ENCODE assay signal across 9 cellular contexts in genomic region chr7:37285701-37286475, GRCh38.
DNase-seq lines count a peak whose midpoint lies in the region; TF ChIP-seq lines count a peak whose summit lies in the region.
"Had no signal": no experiment of that assay in that cellular context is flagged by ENCODE, and none has a peak within 500 bp of the region (broad histone marks: within the 10 kb centered on the region; RNA-seq: fewer than 3 reads in every experiment).

No MANE protein-coding gene starts in this region.

- intact Hi-C loops in OCI-LY7 (cut with micrococcal nuclease; ENCODE audit: unreplicated experiment) (loop anchor here (1.0 to 2.0 kb wide), 4 partner anchors 57 to 209 kb away; partner anchors contain the start of gene ELMO1), spleen (cut with DNase I; ENCODE audit: low total_unique reads) (no loop called here)

- H3K4me2 ChIP-seq in OCI-LY7 (ENCODE audit: low read length): peak overlapping the region; percentile 69

- H3K27ac Mint-ChIP-seq in endothelial cell (ENCODE audit: unreplicated experiment): peak overlapping the region; percentile 87

- peaks cover 52% of the 10 kb centered on the region for H3K4me1 Mint-ChIP-seq in endothelial cell (ENCODE audit: unreplicated experiment)

- DNase-seq in activated gamma-delta T cell treated with Interleukin-2 at 50 U/mL for 16 hours (peak; percentile 8), activated gamma-delta T cell (lab: John Stamatoyannopoulos, UW) (no peak), OCI-LY7 (ENCODE audit: low spot score) (no peak), endothelial cell (ENCODE audit: low spot score) (no peak), substantia nigra (lab: John Stamatoyannopoulos, UW) (peak in 6 of 49 donors; percentile 13 to 61 (median 24)), spleen (no peak), GM19240 (ENCODE audit: insufficient read length, low spot score) (no peak), NCI-H748 treated with DMSO at 0.1 percent for 48 hours (lab: John Stamatoyannopoulos, UW) (no peak)
- DNase-seq: AML-193 had no signal

- H3K27me3 ChIP-seq in spleen (replicated peaks in 1 of 7): no peaks in the 10 kb centered on the region

- TF ChIP-seq CTCF in OCI-LY7 (conservative IDR thresholded peaks at IDR 0.05; ENCODE audit: low read length): no peak
- no peak for TF ChIP-seq CTCF in endothelial cell (IDR thresholded peaks at IDR 0.05; ENCODE audit: unreplicated experiment)
- no peak for TF ChIP-seq CTCF in spleen (IDR thresholded peaks at IDR 0.05 in 8 of 11, conservative IDR thresholded peaks at IDR 0.05 in 3 of 11)

- peak in 1 of 3 donors; percentile 7 for TF ChIP-seq POLR2A in spleen (IDR thresholded peaks at IDR 0.05)

- no peaks in the 10 kb centered on the region for H3K9me2 ChIP-seq in OCI-LY7 (ENCODE audit: insufficient read depth, low read length)

- peaks cover 72% of the 10 kb centered on the region for H3K79me2 ChIP-seq in OCI-LY7 (ENCODE audit: insufficient read depth, low read depth, low read length)

- no peak overlapping the region for H2AFZ ChIP-seq in OCI-LY7 (ENCODE audit: low read length)

- H3K27me3 Mint-ChIP-seq in endothelial cell (ENCODE audit: unreplicated experiment): no peaks in the 10 kb centered on the region

- POLR2A ChIA-PET in OCI-LY7 (lab: Charles Lee): interaction anchor here (0.6 to 1.6 kb wide), 4 partner anchors 10 to 68 kb away, joined by 3 to 4 read pairs (median 3); no protein-coding TSS in a partner anchor

- H3K4me3 ChIP-seq in OCI-LY7 (ENCODE audit: low read depth, low read length, poor library complexity, severe bottlenecking) (no peak overlapping the region), spleen (no peak overlapping the region)

- H3K36me3 Mint-ChIP-seq in endothelial cell (ENCODE audit: low read depth, unreplicated experiment): peaks cover 5% of the 10 kb centered on the region

- H4K20me1 ChIP-seq in OCI-LY7 (ENCODE audit: insufficient read depth, low read length): peaks cover 18% of the 10 kb centered on the region; the same call in 1 of the 2 replicates

- H3K36me3 ChIP-seq in OCI-LY7 (ENCODE audit: insufficient read depth, low read length): peaks cover 26% of the 10 kb centered on the region
- H3K36me3 ChIP-seq in spleen: peaks cover 0 to 10% (median 0%) of the 10 kb centered on the region in 6 donors

- no TSS peak for BruUV-seq in OCI-LY7 (replicated peaks; lab: Mats Ljungman, UMichigan)

- CTCF ChIA-PET in OCI-LY7 (lab: Charles Lee; ENCODE audit: unreplicated experiment): interaction anchor here (0.6 to 1.2 kb wide), 3 partner anchors 10 to 162 kb away, joined by 4 to 8 read pairs (median 6); no protein-coding TSS in a partner anchor

- H3K9me3 Mint-ChIP-seq in endothelial cell (ENCODE audit: unreplicated experiment): no peaks in the 10 kb centered on the region

- peaks cover 41% of the 10 kb centered on the region for H3K4me1 ChIP-seq in OCI-LY7 (ENCODE audit: insufficient read depth, low read length, poor library complexity, severe bottlenecking)
- H3K4me1 ChIP-seq in spleen: peaks cover 37 to 84% (median 59%) of the 10 kb centered on the region in 6 donors

- H3K27ac ChIP-seq in OCI-LY7 (ENCODE audit: low read depth, low read length, poor library complexity, severe bottlenecking): no peak overlapping the region
- H3K27ac ChIP-seq in substantia nigra (ENCODE audit: low read depth, low read length, poor library complexity, severe bottlenecking): peak overlapping the region; percentile 94
- H3K27ac ChIP-seq in spleen: peak overlapping the region in 3 of 8 donors; percentile 25 to 51 (median 50)

- WGBS in spleen, 5 donors: 28 to 38% (median 33%) methylated on average over 6 of the region's 6 CpGs

- no peak overlapping the region for H3K4me3 Mint-ChIP-seq in endothelial cell (ENCODE audit: unreplicated experiment)

- H3K9me3 ChIP-seq in OCI-LY7 (ENCODE audit: low read length) (no peaks in the 10 kb centered on the region), spleen (no peaks in the 10 kb centered on the region)
